ENCODE assay signal across 19 cellular contexts in the genomic region with DNA sequence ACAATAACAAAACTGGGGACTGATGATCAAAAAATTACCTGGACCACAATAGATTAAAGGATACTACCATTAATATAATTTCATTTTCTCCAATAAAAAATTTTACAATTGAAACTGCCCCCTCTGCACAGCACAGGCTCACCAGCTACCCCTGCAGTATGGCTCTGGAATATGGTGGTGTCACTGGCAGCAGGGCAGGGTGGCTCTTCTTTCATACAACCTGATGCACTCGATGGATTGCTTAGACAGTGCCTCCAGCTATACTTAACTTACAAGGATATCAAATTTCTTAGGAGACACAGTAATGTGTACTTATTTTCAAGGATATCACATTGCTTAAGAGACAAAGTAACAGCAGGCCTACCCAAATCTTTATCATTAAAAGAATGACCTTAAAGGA.
DNase-seq lines count a peak whose midpoint lies in the region; ATAC-seq, FAIRE-seq and TF ChIP-seq lines count a peak whose summit lies in the region.
"Had no signal": no experiment of that assay in that cellular context is flagged by ENCODE, and none has a peak within 500 bp of the region (broad histone marks: within the 10 kb centered on the region; RNA-seq: fewer than 3 reads in every experiment).

No MANE protein-coding gene starts in this region.

- no TSS peak for BruUV-seq in Panc1 (replicated peaks; lab: Mats Ljungman, UMichigan)

- CTCF ChIA-PET in BJ (lab: Yijun Ruan, JAX): no interaction called here
- CTCF ChIA-PET in Panc1 (lab: Charles Lee): interaction anchor here (0.5 to 0.6 kb wide), 2 partner anchors 10 to 74 kb away, joined by 3 read pairs; no protein-coding TSS in a partner anchor

- H3K27me3 ChIP-seq in BJ (ENCODE audit: control insufficient read depth, insufficient read depth, low read length) (no peaks in the 10 kb centered on the region), Panc1 (ENCODE audit: control insufficient read depth, insufficient read depth, low read length) (no peaks in the 10 kb centered on the region)
- H3K27me3 ChIP-seq: adrenal gland, heart right ventricle, neural progenitor cell, right atrium auricular region had no signal

- H3K36me3 ChIP-seq in BJ (ENCODE audit: control insufficient read depth, insufficient read depth, low read length): no peaks in the 10 kb centered on the region
- no peaks in the 10 kb centered on the region for H3K36me3 ChIP-seq in Panc1 (ENCODE audit: control insufficient read depth, insufficient read depth, low read length)
- H3K36me3 ChIP-seq: adrenal gland, neural progenitor cell, right atrium auricular region had no signal

- TF ChIP-seq CTCF in BJ (IDR thresholded peaks at IDR 0.05; ENCODE audit: insufficient read depth, low read depth, low read length): peak; percentile 12; the same call in 1 of the 2 replicates
- TF ChIP-seq CTCF in Panc1 (IDR thresholded peaks at IDR 0.05): peak; percentile 22; the same call in 1 of the 2 replicates

- no peaks in the 10 kb centered on the region for H3K4me1 ChIP-seq in Panc1 (ENCODE audit: control insufficient read depth, insufficient read depth, low read length)
- H3K4me1 ChIP-seq: heart right ventricle, neural progenitor cell, right atrium auricular region had no signal

- FAIRE-seq in HTR-8/SVneo (lab: Jason Lieb, UNC): no peak
- FAIRE-seq: H54, HepG2, TTC549 had no signal

- POLR2A ChIA-PET in BJ (lab: Charles Lee) (no interaction called here), Panc1 (lab: Charles Lee) (no interaction called here)

- no peak overlapping the region for H3K27ac ChIP-seq in Panc1 (ENCODE audit: low read length)
- H3K27ac ChIP-seq: adrenal gland, heart right ventricle, neural progenitor cell, right atrium auricular region had no signal

- in situ Hi-C loops in Panc1 (cut with HindIII; ENCODE audit: low pct_unique_long_range_greater_than_20kb, low sequenced_read_pairs): no loop called here

- H3K4me3 ChIP-seq in BJ (ENCODE audit: low read depth, low read length) (no peak overlapping the region), Panc1 (ENCODE audit: low read depth in 2 of 2, low read length in 2 of 2) (no peak overlapping the region)
- H3K4me3 ChIP-seq: adrenal gland, heart right ventricle, neural progenitor cell, right atrium auricular region had no signal

- no peak for DNase-seq in BJ (ENCODE audit: low read depth)
- DNase-seq in HTR-8/SVneo (ENCODE audit: insufficient read length, low spot score): peak; percentile 38
- DNase-seq in Panc1 (ENCODE audit: low read depth, low spot score): no peak
- peak; percentile 10 for DNase-seq in fibroblast of gingiva (ENCODE audit: low read depth)
- no peak for DNase-seq in SKM-1 treated with dmso at 0.1 percent for 144 hours (lab: John Stamatoyannopoulos, UW; ENCODE audit: unreplicated experiment)
- no peak for DNase-seq in activated CD4-positive, alpha-beta T cell treated with anti-CD3 and anti-CD28 coated beads, Interleukin-2, amount 50 U/mL, for 4 hours
- DNase-seq: activated CD8-positive, alpha-beta T cell treated with anti-CD3 and anti-CD28 coated beads for 36 hours; adrenal gland; cerebellar nuclear complex; heart right ventricle; islet precursor cell; OCI-M1 had no signal

- ATAC-seq in Panc1 (no peak), GM18517 (IDR thresholded peaks at IDR 0.05; ENCODE audit: unreplicated experiment) (no peak), HG03354 (IDR thresholded peaks at IDR 0.05; ENCODE audit: poor library complexity, severe bottlenecking, unreplicated experiment) (no peak)
- ATAC-seq: activated CD8-positive, alpha-beta T cell treated with anti-CD3 and anti-CD28 coated beads for 36 hours; heart right ventricle; HepG2 had no signal

- intact Hi-C loops in Panc1 (cut with micrococcal nuclease; ENCODE audit: unreplicated experiment): no loop called here

- no peaks in the 10 kb centered on the region for H3K9me3 ChIP-seq in Panc1 (ENCODE audit: control insufficient read depth, insufficient read depth, low read depth, low read length)
- H3K9me3 ChIP-seq: adrenal gland, heart right ventricle, right atrium auricular region had no signal

Comparison
In these comparisons a context has a peak if more than half of its experiments do, and no peak if none do; other contexts are left out.
1. DNase-seq: peak in HTR-8/SVneo (single experiment) and fibroblast of gingiva (single experiment); none in BJ (single experiment), Panc1 (single experiment), SKM-1 treated with dmso at 0.1 percent for 144 hours (single experiment) and activated CD4-positive, alpha-beta T cell treated with anti-CD3 and anti-CD28 coated beads, Interleukin-2, amount 50 U/mL, for 4 hours (0 of 2).